1 cellular context compared by ENCODE assay signal in genomic region chr10:44706745-44707144, GRCh38.
TF ChIP-seq lines count a peak whose summit lies in the region.

No MANE protein-coding gene starts in this region.

TF ChIP-seq in GM23338, 12 proteins besides CTCF, POLR2A, EP300 and RAD21 (continued from another document):
- TF ChIP-seq ZNF462 (CRISPR knock-in tag; IDR thresholded peaks at IDR 0.05) (no peak), ZNF331 (CRISPR knock-in tag; IDR thresholded peaks at IDR 0.05; ENCODE audit: low read depth) (no peak)
